1 cellular context compared by ENCODE assay signal in the genomic region with DNA sequence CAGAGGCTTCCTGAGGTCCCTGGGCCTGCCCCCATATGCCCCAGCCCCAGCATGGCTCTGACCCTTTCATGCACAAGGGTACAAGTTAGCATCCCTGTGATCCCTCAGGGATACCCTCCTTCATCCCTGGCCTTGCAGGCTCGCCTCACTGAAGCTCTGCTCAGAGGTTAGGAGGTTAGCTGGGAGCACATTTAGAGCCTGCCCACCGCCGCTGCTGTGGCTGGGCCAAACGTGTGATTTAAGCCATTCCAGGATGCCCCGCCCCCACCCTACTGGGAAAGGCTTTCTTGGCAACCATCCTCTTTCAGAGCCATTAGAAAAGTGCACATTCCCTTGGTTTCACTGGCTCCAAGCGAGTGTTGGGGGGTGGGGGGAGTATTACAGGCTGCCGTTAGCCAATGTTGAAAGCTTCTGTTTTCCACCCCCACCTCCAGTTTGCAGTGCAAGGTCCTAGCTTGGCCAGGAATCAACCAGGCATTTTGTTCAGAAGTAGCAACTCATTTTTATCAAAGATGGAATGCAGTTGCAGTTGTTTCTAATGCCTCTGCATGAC.
TF ChIP-seq lines count a peak whose summit lies in the region.

No MANE protein-coding gene starts in this region.

TF ChIP-seq in HEK293, 187 proteins besides CTCF, POLR2A, EP300 and RAD21 (continued from another document):
- TF ChIP-seq, protein P1, sequence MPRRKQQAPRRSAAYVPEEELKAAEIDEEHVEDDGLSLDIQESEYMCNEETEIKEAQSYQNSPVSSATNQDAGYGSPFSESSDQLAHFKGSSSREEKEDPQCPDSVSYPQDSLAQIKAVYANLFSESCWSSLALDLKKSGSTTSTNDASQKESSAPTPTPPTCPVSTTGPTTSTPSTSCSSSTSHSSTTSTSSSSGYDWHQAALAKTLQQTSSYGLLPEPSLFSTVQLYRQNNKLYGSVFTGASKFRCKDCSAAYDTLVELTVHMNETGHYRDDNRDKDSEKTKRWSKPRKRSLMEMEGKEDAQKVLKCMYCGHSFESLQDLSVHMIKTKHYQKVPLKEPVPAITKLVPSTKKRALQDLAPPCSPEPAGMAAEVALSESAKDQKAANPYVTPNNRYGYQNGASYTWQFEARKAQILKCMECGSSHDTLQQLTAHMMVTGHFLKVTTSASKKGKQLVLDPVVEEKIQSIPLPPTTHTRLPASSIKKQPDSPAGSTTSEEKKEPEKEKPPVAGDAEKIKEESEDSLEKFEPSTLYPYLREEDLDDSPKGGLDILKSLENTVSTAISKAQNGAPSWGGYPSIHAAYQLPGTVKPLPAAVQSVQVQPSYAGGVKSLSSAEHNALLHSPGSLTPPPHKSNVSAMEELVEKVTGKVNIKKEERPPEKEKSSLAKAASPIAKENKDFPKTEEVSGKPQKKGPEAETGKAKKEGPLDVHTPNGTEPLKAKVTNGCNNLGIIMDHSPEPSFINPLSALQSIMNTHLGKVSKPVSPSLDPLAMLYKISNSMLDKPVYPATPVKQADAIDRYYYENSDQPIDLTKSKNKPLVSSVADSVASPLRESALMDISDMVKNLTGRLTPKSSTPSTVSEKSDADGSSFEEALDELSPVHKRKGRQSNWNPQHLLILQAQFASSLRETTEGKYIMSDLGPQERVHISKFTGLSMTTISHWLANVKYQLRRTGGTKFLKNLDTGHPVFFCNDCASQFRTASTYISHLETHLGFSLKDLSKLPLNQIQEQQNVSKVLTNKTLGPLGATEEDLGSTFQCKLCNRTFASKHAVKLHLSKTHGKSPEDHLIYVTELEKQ (tag by site-specific recombination; IDR thresholded peaks at IDR 0.05; ENCODE audit: borderline replicate concordance) = no peak
- TF ChIP-seq YY1 (tag by site-specific recombination; IDR thresholded peaks at IDR 0.05) (0 out of 2 replicates have a peak, but pooled peaks have one; percentile 13), ZNF121 (tag by site-specific recombination; IDR thresholded peaks at IDR 0.05) (no peak), RBAK (tag by site-specific recombination; IDR thresholded peaks at IDR 0.05) (no peak), ZNF514 (tag by site-specific recombination; IDR thresholded peaks at IDR 0.05) (no peak), IKZF3 (tag by site-specific recombination; IDR thresholded peaks at IDR 0.05) (no peak), ZNF658 (tag by site-specific recombination; IDR thresholded peaks at IDR 0.05) (no peak), ZSCAN16 (tag by site-specific recombination; IDR thresholded peaks at IDR 0.05) (no peak), ZNF138 (tag by site-specific recombination; IDR thresholded peaks at IDR 0.05; ENCODE audit: borderline replicate concordance) (no peak), HOXC10 (CRISPR knock-in tag; IDR thresholded peaks at IDR 0.05) (no peak), TCF7L2 (IDR thresholded peaks at IDR 0.05; ENCODE audit: borderline replicate concordance, low read depth, low read length) (no peak), ZNF391 (tag by site-specific recombination; IDR thresholded peaks at IDR 0.05; ENCODE audit: borderline replicate concordance, low read depth) (no peak), ZNF600 (tag by site-specific recombination; IDR thresholded peaks at IDR 0.05) (no peak), OSR2 (tag by site-specific recombination; IDR thresholded peaks at IDR 0.05) (0 out of 2 replicates have a peak, but pooled peaks have one; percentile 11), ZNF549 (tag by site-specific recombination; IDR thresholded peaks at IDR 0.05) (no peak)
- TF ChIP-seq, protein P2, sequence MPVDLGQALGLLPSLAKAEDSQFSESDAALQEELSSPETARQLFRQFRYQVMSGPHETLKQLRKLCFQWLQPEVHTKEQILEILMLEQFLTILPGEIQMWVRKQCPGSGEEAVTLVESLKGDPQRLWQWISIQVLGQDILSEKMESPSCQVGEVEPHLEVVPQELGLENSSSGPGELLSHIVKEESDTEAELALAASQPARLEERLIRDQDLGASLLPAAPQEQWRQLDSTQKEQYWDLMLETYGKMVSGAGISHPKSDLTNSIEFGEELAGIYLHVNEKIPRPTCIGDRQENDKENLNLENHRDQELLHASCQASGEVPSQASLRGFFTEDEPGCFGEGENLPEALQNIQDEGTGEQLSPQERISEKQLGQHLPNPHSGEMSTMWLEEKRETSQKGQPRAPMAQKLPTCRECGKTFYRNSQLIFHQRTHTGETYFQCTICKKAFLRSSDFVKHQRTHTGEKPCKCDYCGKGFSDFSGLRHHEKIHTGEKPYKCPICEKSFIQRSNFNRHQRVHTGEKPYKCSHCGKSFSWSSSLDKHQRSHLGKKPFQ (tag by site-specific recombination; IDR thresholded peaks at IDR 0.05) = no peak
- TF ChIP-seq, protein P3, sequence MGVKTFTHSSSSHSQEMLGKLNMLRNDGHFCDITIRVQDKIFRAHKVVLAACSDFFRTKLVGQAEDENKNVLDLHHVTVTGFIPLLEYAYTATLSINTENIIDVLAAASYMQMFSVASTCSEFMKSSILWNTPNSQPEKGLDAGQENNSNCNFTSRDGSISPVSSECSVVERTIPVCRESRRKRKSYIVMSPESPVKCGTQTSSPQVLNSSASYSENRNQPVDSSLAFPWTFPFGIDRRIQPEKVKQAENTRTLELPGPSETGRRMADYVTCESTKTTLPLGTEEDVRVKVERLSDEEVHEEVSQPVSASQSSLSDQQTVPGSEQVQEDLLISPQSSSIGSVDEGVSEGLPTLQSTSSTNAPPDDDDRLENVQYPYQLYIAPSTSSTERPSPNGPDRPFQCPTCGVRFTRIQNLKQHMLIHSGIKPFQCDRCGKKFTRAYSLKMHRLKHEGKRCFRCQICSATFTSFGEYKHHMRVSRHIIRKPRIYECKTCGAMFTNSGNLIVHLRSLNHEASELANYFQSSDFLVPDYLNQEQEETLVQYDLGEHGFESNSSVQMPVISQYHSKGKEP (tag by site-specific recombination; IDR thresholded peaks at IDR 0.05) = no peak
- TF ChIP-seq, protein P4, sequence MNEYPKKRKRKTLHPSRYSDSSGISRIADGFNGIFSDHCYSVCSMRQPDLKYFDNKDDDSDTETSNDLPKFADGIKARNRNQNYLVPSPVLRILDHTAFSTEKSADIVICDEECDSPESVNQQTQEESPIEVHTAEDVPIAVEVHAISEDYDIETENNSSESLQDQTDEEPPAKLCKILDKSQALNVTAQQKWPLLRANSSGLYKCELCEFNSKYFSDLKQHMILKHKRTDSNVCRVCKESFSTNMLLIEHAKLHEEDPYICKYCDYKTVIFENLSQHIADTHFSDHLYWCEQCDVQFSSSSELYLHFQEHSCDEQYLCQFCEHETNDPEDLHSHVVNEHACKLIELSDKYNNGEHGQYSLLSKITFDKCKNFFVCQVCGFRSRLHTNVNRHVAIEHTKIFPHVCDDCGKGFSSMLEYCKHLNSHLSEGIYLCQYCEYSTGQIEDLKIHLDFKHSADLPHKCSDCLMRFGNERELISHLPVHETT (tag by site-specific recombination; IDR thresholded peaks at IDR 0.05) = no peak
